In the genomic region with DNA sequence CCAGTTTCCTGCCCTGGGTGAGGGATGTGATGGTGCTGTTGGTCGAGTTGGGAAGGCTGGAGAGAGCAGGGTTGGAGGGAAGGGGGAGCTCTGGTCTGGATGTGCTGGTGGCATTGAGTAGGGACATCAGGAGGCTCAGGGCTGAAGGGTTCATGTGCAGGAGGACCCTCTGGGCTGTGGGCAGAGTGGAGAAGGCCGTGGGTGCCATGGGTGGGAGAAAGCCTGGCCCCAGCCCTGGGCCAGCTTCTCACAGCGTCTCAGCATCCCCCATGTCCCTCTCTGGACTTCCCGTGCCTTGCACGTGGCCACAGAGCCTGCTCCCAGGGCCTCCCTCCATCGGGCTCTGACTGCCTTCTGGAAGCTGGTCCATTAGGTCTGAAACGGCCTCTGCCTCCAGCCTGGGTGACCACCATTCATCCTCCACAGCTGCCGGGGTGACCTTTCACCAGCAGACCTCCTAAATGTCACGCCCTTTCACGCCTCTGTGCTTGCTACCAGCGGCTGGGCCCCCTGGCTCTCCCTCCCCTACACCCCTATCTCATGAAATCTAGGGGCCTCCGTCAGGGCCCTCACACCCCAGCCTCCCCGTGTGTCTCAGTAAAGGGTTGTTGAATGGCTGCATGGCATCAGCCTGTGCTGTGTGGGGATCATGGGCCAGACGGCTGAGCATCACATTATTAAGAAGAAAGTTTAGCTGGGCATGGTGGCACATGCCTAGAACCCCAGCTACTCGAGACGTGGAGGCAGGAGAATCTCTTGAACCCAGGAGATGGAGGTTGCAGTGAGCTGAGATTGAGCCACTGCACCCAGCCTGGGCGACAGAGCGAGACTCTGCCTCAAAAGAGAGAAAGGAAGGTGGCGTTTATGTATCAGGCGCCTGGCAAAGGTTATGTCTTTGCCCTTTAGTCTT, we compare ENCODE assay signal across 28 cellular contexts. TPM values are rescaled to one million over a fixed set of nuclear protein-coding genes. Genes with fewer than 3 reads are reported as not detected.
DNase-seq lines count a peak whose midpoint lies in the region; ATAC-seq and TF ChIP-seq lines count a peak whose summit lies in the region.
"Had no signal": no experiment of that assay in that cellular context is flagged by ENCODE, and none has a peak within 500 bp of the region (broad histone marks: within the 10 kb centered on the region; RNA-seq: fewer than 3 reads in every experiment).

No MANE protein-coding gene starts in this region.

- H3K27ac Mint-ChIP-seq in T-helper 17 cell = peak overlapping the region; percentile 88
- H3K27ac Mint-ChIP-seq: activated naive CD4-positive, alpha-beta T cell treated with anti-CD3 and anti-CD28 coated beads, Interleukin-2, amount 50 U/mL, for 24 hours; CD14-positive monocyte; dendritic cell treated with granulocyte-macrophage colony-stimulating factor and Interleukin-4, amounts not matched to agents 40 ng/mL and 50 ng/mL, for 4 days had no signal

- no peak for ATAC-seq in Right ventricle myocardium inferior
- no peak for ATAC-seq in heart left ventricle
- no peak for ATAC-seq in T-helper 17 cell
- peak; percentile 29 for ATAC-seq in left lobe of liver
- no peak for ATAC-seq in stimulated activated naive CD8-positive, alpha-beta T cell treated with anti-CD3 and anti-CD28 coated beads, Interleukin-15, Interleukin-2, amounts not matched to agents 100 U/mL and 50 U/mL, for 24 hours
- no peak for ATAC-seq in lower lobe of right lung
- ATAC-seq: HCT116, upper lobe of right lung had no signal

- intact Hi-C loops in Right ventricle myocardium inferior (cut with DNase I) (no loop called here), heart left ventricle (cut with DNase I) (no loop called here), lower lobe of right lung (cut with DNase I) (no loop called here)

- DNase-seq in Right ventricle myocardium inferior (ENCODE audit: missing footprints) (peak; percentile 60), heart left ventricle (no peak), T-helper 17 cell (no peak), left lobe of liver (ENCODE audit: low spot score) (no peak), EL (no peak), AG20443 (ENCODE audit: low spot score) (no peak), lower lobe of right lung (no peak)
- peak; percentile 27 for DNase-seq in stimulated activated naive CD8-positive, alpha-beta T cell treated with anti-CD3 and anti-CD28 coated beads, Interleukin-15, Interleukin-2, amounts not matched to agents 100 U/mL and 50 U/mL, for 24 hours
- DNase-seq: activated CD4-positive, CD25-positive, alpha-beta regulatory T cell treated with anti-CD3 and anti-CD28 coated beads, Interleukin-2, amount 50 U/mL, for 72 hours; activated T-cell treated with anti-CD3 and anti-CD28 coated beads, Interleukin-2, amount 50 U/mL, for 72 hours; esophagus squamous epithelium; foreskin melanocyte; Karpas-422; mesenchymal stem cell; NCI-H1436 treated with DMSO at 0.1 percent for 48 hours; NCI-H748 treated with DMSO at 0.1 percent for 48 hours; upper lobe of right lung had no signal

- no peak overlapping the region for H3K4me3 ChIP-seq in heart left ventricle
- H3K4me3 ChIP-seq in lower lobe of right lung = no peak overlapping the region
- H3K4me3 ChIP-seq: ascending aorta, esophagus squamous epithelium, hepatocyte, prostate gland, sigmoid colon, upper lobe of right lung had no signal

- peak overlapping the region; percentile 75 for H3K4me3 Mint-ChIP-seq in T-helper 17 cell
- H3K4me3 Mint-ChIP-seq: activated naive CD4-positive, alpha-beta T cell treated with anti-CD3 and anti-CD28 coated beads, Interleukin-2, amount 50 U/mL, for 24 hours; dendritic cell treated with granulocyte-macrophage colony-stimulating factor and Interleukin-4, amounts not matched to agents 40 ng/mL and 50 ng/mL, for 4 days had no signal

- 82 to 87% (median 86%) methylated on average over 20 of the region's 20 CpGs for WGBS in heart left ventricle, 4 donors

- H3K4me1 ChIP-seq in heart left ventricle = peaks cover 0 to 33% (median 17%) of the 10 kb centered on the region in 12 donors
- H3K4me1 ChIP-seq in lower lobe of right lung = no peaks in the 10 kb centered on the region
- H3K4me1 ChIP-seq: prostate gland, upper lobe of right lung had no signal

- H3K4me1 Mint-ChIP-seq in T-helper 17 cell = peaks cover 46% of the 10 kb centered on the region

- H3K9me3 ChIP-seq in heart left ventricle (no peaks in the 10 kb centered on the region), T-helper 17 cell (ENCODE audit: control insufficient read depth, low read length, poor library complexity, severe bottlenecking) (no peaks in the 10 kb centered on the region), lower lobe of right lung (no peaks in the 10 kb centered on the region)
- H3K9me3 ChIP-seq: ascending aorta, esophagus squamous epithelium, prostate gland, sigmoid colon, upper lobe of right lung had no signal

- H3K27ac ChIP-seq in heart left ventricle = no peak overlapping the region
- H3K27ac ChIP-seq in lower lobe of right lung = no peak overlapping the region
- H3K27ac ChIP-seq: esophagus squamous epithelium, hepatocyte, prostate gland, sigmoid colon, upper lobe of right lung had no signal

- no peak for TF ChIP-seq POLR2A in heart left ventricle (IDR thresholded peaks at IDR 0.05)

- no peaks in the 10 kb centered on the region for H3K36me3 Mint-ChIP-seq in T-helper 17 cell (ENCODE audit: low read depth)
- H3K36me3 Mint-ChIP-seq: activated naive CD4-positive, alpha-beta T cell treated with anti-CD3 and anti-CD28 coated beads, Interleukin-2, amount 50 U/mL, for 24 hours; CD14-positive monocyte had no signal

- H3K27me3 Mint-ChIP-seq in T-helper 17 cell = no peaks in the 10 kb centered on the region
- H3K27me3 Mint-ChIP-seq: activated naive CD4-positive, alpha-beta T cell treated with anti-CD3 and anti-CD28 coated beads, Interleukin-2, amount 50 U/mL, for 24 hours had no signal

- H3K36me3 ChIP-seq in heart left ventricle (no peaks in the 10 kb centered on the region), lower lobe of right lung (no peaks in the 10 kb centered on the region)
- H3K36me3 ChIP-seq: ascending aorta, esophagus squamous epithelium, prostate gland, sigmoid colon, upper lobe of right lung had no signal

- H3K27me3 ChIP-seq in heart left ventricle (no peaks in the 10 kb centered on the region), lower lobe of right lung (ENCODE audit: low read depth) (no peaks in the 10 kb centered on the region)
- H3K27me3 ChIP-seq: ascending aorta, esophagus squamous epithelium, hepatocyte, sigmoid colon had no signal

- no peak for TF ChIP-seq CTCF in heart left ventricle (IDR thresholded peaks at IDR 0.05)
- no peak for TF ChIP-seq CTCF in lower lobe of right lung (IDR thresholded peaks at IDR 0.05)

RNA-seq across cellular contexts. Expression of a gene that starts 25.5 kb away (rescaled TPM):
- 7.0 TPM for total RNA-seq in Right ventricle myocardium inferior
- total RNA-seq in heart left ventricle = 10 to 100 TPM in 1 of 9 donors, 1 to 10 TPM in 8; 1.6 to 17.1 (median 2.7) TPM
- 1 to 10 TPM; 1.0 to 2.9 TPM for polyA plus RNA-seq in heart left ventricle
- total RNA-seq in T-helper 17 cell = 1 to 10 TPM in 1 of 2 donors, under 1 TPM in 1; 0.57 to 1.7 TPM
- 38.5 TPM for total RNA-seq in left lobe of liver
- 5.5 TPM for total RNA-seq in lower lobe of right lung

RNA-seq across cellular contexts. Expression of a gene that starts 50.9 kb away (rescaled TPM):
- not detected for total RNA-seq in Right ventricle myocardium inferior
- not detected for total RNA-seq in heart left ventricle
- polyA plus RNA-seq in heart left ventricle = not detected
- total RNA-seq in T-helper 17 cell = not detected
- total RNA-seq in left lobe of liver = 3.4 TPM
- not detected for total RNA-seq in lower lobe of right lung
- total RNA-seq: activated T-cell treated with anti-CD3 and anti-CD28 coated beads, Interleukin-2, amount 50 U/mL, for 72 hours; ascending aorta; hepatocyte; SK-MEL-5; subcutaneous adipose tissue; T-helper 1 cell treated with Interleukin-12 subunit alpha and Interleukin-12 subunit beta and Interleukin-4 antibody, amounts not matched to agents 30 ng/mL and 1 ng/mL, for 36 hours; upper lobe of right lung had no signal
- polyA plus RNA-seq: CD14-positive monocyte, hepatocyte had no signal

Comparison
In these comparisons a context has a peak if more than half of its experiments do, and no peak if none do; other contexts are left out.
1. DNase-seq: peak in Right ventricle myocardium inferior (single experiment) and stimulated activated naive CD8-positive, alpha-beta T cell treated with anti-CD3 and anti-CD28 coated beads, Interleukin-15, Interleukin-2, amounts not matched to agents 100 U/mL and 50 U/mL, for 24 hours (single experiment); none in heart left ventricle (0 of 5), T-helper 17 cell (0 of 3), left lobe of liver (single experiment), EL (single experiment), AG20443 (single experiment) and lower lobe of right lung (single experiment).